ENCODE assay signal across 30 cellular contexts in the genomic region with DNA sequence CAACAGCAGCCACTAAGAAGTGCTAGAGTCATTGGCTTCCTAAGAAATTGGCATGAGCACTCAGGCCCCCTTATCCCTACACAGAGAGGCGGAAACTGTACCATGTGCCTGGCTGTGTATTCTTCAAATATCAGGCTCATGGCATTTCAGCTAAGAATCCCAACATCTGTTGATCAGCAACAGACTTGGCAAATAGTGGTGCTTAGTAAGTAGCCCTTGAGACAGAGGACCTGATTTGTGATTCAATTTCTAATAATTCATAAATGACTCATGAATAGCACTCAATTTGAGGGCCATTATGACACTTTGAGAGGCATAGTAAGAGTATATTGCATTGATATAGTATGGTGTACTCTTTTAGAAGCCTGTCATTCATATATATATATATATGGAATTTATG.
"Had no signal": no experiment of that assay in that cellular context is flagged by ENCODE, and none has a peak within 500 bp of the region (broad histone marks: within the 10 kb centered on the region; RNA-seq: fewer than 3 reads in every experiment).

No MANE protein-coding gene starts in this region.

- DNase-seq: activated CD4-positive, alpha-beta T cell treated with anti-CD3 and anti-CD28 coated beads for 1 hour; activated CD4-positive, alpha-beta T cell treated with anti-CD3 and anti-CD28 coated beads for 48 hours; activated CD4-positive, CD25-positive, alpha-beta regulatory T cell; activated CD8-positive, alpha-beta T cell treated with anti-CD3 and anti-CD28 coated beads for 36 hours; activated effector memory CD4-positive, alpha-beta T cell treated with anti-CD3 and anti-CD28 coated beads, Interleukin-2, amount 50 U/mL, for 16 hours; activated naive CD4-positive, alpha-beta T cell; activated naive CD4-positive, alpha-beta T cell treated with anti-CD3 and anti-CD28 coated beads, Interleukin-2, amount 50 U/mL, for 16 hours; activated naive CD8-positive, alpha-beta T cell treated with anti-CD3 and anti-CD28 coated beads for 36 hours; activated T-cell treated with anti-CD3 and anti-CD28 coated beads, Interleukin-2, amount 50 U/mL, for 1 hour; activated T-cell treated with anti-CD3 and anti-CD28 coated beads, Interleukin-2, amount 50 U/mL, for 72 hours; amniotic stem cell; aorta; brain microvascular endothelial cell; central memory CD4-positive, alpha-beta T cell; NCI-H1048; NCI-H1105 treated with DMSO at 0.1 percent for 48 hours; NCI-H1436; NCI-H1694; NCI-H1930; NCI-H2081 treated with DMSO at 0.1 percent for 48 hours; NCI-H226; NCI-H526 treated with DMSO at 0.1 percent for 48 hours; NCI-H774; SJCRH30; T1000; WERI-Rb-1 had no signal

- H3K4me2 ChIP-seq: KMS-11 had no signal

- H3K4me3 ChIP-seq: SJCRH30, SK-N-MC had no signal

- H3K27ac Mint-ChIP-seq: activated CD8-positive, alpha-beta T cell treated with anti-CD3 and anti-CD28 coated beads for 36 hours; activated naive CD8-positive, alpha-beta T cell treated with anti-CD3 and anti-CD28 coated beads for 36 hours; activated T-cell treated with anti-CD3 and anti-CD28 coated beads, Interleukin-2, amount 50 U/mL, for 72 hours; activated T-helper 17 cell treated with anti-CD3 and anti-CD28 coated beads, Interleukin-2, amount 50 U/mL, for 72 hours had no signal

- H3K9me3 ChIP-seq: SJCRH30 had no signal

- H3K9me3 Mint-ChIP-seq: activated CD8-positive, alpha-beta T cell treated with anti-CD3 and anti-CD28 coated beads for 36 hours; activated naive CD8-positive, alpha-beta T cell treated with anti-CD3 and anti-CD28 coated beads for 36 hours; activated T-helper 17 cell treated with anti-CD3 and anti-CD28 coated beads, Interleukin-2, amount 50 U/mL, for 72 hours had no signal

- H3K4me1 Mint-ChIP-seq: activated naive CD8-positive, alpha-beta T cell treated with anti-CD3 and anti-CD28 coated beads for 36 hours; activated T-helper 17 cell treated with anti-CD3 and anti-CD28 coated beads, Interleukin-2, amount 50 U/mL, for 72 hours had no signal

- H3K27me3 Mint-ChIP-seq: activated CD8-positive, alpha-beta T cell treated with anti-CD3 and anti-CD28 coated beads for 36 hours; activated naive CD8-positive, alpha-beta T cell treated with anti-CD3 and anti-CD28 coated beads for 36 hours had no signal

- ATAC-seq: activated CD8-positive, alpha-beta T cell treated with anti-CD3 and anti-CD28 coated beads for 36 hours; activated T-cell treated with anti-CD3 and anti-CD28 coated beads, Interleukin-2, amount 50 U/mL, for 72 hours; activated T-helper 17 cell treated with anti-CD3 and anti-CD28 coated beads, Interleukin-2, amount 50 U/mL, for 72 hours; Panc1 had no signal

- H3K36me3 ChIP-seq: brain microvascular endothelial cell, SJCRH30, WERI-Rb-1 had no signal

- H3K4me3 Mint-ChIP-seq: activated CD8-positive, alpha-beta T cell treated with anti-CD3 and anti-CD28 coated beads for 36 hours; activated naive CD8-positive, alpha-beta T cell treated with anti-CD3 and anti-CD28 coated beads for 36 hours; activated T-cell treated with anti-CD3 and anti-CD28 coated beads, Interleukin-2, amount 50 U/mL, for 72 hours; activated T-helper 17 cell treated with anti-CD3 and anti-CD28 coated beads, Interleukin-2, amount 50 U/mL, for 72 hours had no signal

- H3K4me1 ChIP-seq: SJCRH30 had no signal

- H3K9ac ChIP-seq: KMS-11 had no signal

- H3K27me3 ChIP-seq: brain microvascular endothelial cell, SJCRH30 had no signal

- H3K36me3 Mint-ChIP-seq: activated naive CD8-positive, alpha-beta T cell treated with anti-CD3 and anti-CD28 coated beads for 36 hours had no signal

- H3K27ac ChIP-seq: brain microvascular endothelial cell, KMS-11, SJCRH30, SK-N-MC, WERI-Rb-1 had no signal
